In genomic region chr2:53970898-53971681, GRCh38 we compare ENCODE assay signal across 1 cellular context.
TF ChIP-seq lines count a peak whose summit lies in the region.

TSS of gene PSME4 (minus strand) at chr2:53970993. CDS start at chr2:53970784, 209 bp downstream.

TF ChIP-seq in K562, 482 proteins besides CTCF, POLR2A, EP300 and RAD21 (continued from another document and continues in another):
- TF ChIP-seq, protein P1, sequence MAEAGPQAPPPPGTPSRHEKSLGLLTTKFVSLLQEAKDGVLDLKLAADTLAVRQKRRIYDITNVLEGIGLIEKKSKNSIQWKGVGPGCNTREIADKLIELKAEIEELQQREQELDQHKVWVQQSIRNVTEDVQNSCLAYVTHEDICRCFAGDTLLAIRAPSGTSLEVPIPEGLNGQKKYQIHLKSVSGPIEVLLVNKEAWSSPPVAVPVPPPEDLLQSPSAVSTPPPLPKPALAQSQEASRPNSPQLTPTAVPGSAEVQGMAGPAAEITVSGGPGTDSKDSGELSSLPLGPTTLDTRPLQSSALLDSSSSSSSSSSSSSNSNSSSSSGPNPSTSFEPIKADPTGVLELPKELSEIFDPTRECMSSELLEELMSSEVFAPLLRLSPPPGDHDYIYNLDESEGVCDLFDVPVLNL (CRISPR knock-in tag; IDR thresholded peaks at IDR 0.05; ENCODE audit: low read depth), result no peak
- no peak for TF ChIP-seq NR2C2 (CRISPR knock-in tag; IDR thresholded peaks at IDR 0.05)
- TF ChIP-seq NR2C2 (tag; IDR thresholded peaks at IDR 0.05), result peak; percentile 91
- TF ChIP-seq MCM2 (IDR thresholded peaks at IDR 0.05; ENCODE audit: low read depth), result no peak
- TF ChIP-seq, protein P2, sequence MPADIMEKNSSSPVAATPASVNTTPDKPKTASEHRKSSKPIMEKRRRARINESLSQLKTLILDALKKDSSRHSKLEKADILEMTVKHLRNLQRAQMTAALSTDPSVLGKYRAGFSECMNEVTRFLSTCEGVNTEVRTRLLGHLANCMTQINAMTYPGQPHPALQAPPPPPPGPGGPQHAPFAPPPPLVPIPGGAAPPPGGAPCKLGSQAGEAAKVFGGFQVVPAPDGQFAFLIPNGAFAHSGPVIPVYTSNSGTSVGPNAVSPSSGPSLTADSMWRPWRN (IDR thresholded peaks at IDR 0.05; ENCODE audit: low read depth), result no peak
- no peak for TF ChIP-seq KAT2B (IDR thresholded peaks at IDR 0.05; ENCODE audit: low read depth, low read length)
- TF ChIP-seq, protein P3, sequence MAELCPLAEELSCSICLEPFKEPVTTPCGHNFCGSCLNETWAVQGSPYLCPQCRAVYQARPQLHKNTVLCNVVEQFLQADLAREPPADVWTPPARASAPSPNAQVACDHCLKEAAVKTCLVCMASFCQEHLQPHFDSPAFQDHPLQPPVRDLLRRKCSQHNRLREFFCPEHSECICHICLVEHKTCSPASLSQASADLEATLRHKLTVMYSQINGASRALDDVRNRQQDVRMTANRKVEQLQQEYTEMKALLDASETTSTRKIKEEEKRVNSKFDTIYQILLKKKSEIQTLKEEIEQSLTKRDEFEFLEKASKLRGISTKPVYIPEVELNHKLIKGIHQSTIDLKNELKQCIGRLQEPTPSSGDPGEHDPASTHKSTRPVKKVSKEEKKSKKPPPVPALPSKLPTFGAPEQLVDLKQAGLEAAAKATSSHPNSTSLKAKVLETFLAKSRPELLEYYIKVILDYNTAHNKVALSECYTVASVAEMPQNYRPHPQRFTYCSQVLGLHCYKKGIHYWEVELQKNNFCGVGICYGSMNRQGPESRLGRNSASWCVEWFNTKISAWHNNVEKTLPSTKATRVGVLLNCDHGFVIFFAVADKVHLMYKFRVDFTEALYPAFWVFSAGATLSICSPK (IDR thresholded peaks at IDR 0.05; ENCODE audit: borderline replicate concordance), result no peak
- peak; percentile 58; the same call in 1 of the 2 replicates for TF ChIP-seq ERF (CRISPR knock-in tag; IDR thresholded peaks at IDR 0.05)
- no peak for TF ChIP-seq BHLHE40 (IDR thresholded peaks at IDR 0.05; ENCODE audit: low read length)
- no peak for TF ChIP-seq ZNF655 (CRISPR knock-in tag; IDR thresholded peaks at IDR 0.05)
- TF ChIP-seq ZNF785 (CRISPR knock-in tag; IDR thresholded peaks at IDR 0.05), result no peak
- no peak for TF ChIP-seq ZNF668 (CRISPR knock-in tag; IDR thresholded peaks at IDR 0.05)
- no peak for TF ChIP-seq DPF2 (IDR thresholded peaks at IDR 0.05)
- no peak for TF ChIP-seq HNRNPH1 (optimal IDR thresholded peaks at IDR 0.05; ENCODE audit: low read depth, low read length)
- no peak for TF ChIP-seq ZNF224 (CRISPR knock-in tag; IDR thresholded peaks at IDR 0.05)
- TF ChIP-seq, protein P4, sequence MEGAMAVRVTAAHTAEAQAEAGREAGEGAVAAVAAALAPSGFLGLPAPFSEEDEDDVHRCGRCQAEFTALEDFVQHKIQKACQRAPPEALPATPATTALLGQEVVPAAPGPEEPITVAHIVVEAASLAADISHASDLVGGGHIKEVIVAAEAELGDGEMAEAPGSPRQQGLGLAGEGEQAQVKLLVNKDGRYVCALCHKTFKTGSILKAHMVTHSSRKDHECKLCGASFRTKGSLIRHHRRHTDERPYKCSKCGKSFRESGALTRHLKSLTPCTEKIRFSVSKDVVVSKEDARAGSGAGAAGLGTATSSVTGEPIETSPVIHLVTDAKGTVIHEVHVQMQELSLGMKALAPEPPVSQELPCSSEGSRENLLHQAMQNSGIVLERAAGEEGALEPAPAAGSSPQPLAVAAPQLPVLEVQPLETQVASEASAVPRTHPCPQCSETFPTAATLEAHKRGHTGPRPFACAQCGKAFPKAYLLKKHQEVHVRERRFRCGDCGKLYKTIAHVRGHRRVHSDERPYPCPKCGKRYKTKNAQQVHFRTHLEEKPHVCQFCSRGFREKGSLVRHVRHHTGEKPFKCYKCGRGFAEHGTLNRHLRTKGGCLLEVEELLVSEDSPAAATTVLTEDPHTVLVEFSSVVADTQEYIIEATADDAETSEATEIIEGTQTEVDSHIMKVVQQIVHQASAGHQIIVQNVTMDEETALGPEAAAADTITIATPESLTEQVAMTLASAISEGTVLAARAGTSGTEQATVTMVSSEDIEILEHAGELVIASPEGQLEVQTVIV (CRISPR knock-in tag; IDR thresholded peaks at IDR 0.05; ENCODE audit: borderline replicate concordance), result no peak
- no peak for TF ChIP-seq SRSF9 (IDR thresholded peaks at IDR 0.05; ENCODE audit: borderline replicate concordance, low read depth, low read length)
- TF ChIP-seq KLF1 (tag; IDR thresholded peaks at IDR 0.05), result no peak
- no peak for TF ChIP-seq KHSRP (IDR thresholded peaks at IDR 0.05)
- TF ChIP-seq ZFX (CRISPR knock-in tag; IDR thresholded peaks at IDR 0.05), result peak; percentile 86
- TF ChIP-seq HMGN3 (IDR thresholded peaks at IDR 0.05; ENCODE audit: borderline replicate concordance, extremely low read depth, insufficient read length, low read depth, low read length), result peak; percentile 41
- no peak for TF ChIP-seq ZNF586 (CRISPR knock-in tag; conservative IDR thresholded peaks at IDR 0.05)
- TF ChIP-seq ARID4B (CRISPR knock-in tag; IDR thresholded peaks at IDR 0.05), result peak; percentile 67
- peak in 1 of 2 experiments; percentile 55; a peak in 1 of 4 replicates for TF ChIP-seq FOXA3 (CRISPR knock-in tag; conservative IDR thresholded peaks at IDR 0.05 in 1 of 2, IDR thresholded peaks at IDR 0.05 in 1 of 2)
- peak; percentile 75 for TF ChIP-seq PHF8 (IDR thresholded peaks at IDR 0.05; ENCODE audit: borderline replicate concordance, low read length)
- no peak for TF ChIP-seq ZBTB26 (CRISPR knock-in tag; IDR thresholded peaks at IDR 0.05)
- TF ChIP-seq ZNF507 (tag; conservative IDR thresholded peaks at IDR 0.05), result no peak
- TF ChIP-seq, protein P5, sequence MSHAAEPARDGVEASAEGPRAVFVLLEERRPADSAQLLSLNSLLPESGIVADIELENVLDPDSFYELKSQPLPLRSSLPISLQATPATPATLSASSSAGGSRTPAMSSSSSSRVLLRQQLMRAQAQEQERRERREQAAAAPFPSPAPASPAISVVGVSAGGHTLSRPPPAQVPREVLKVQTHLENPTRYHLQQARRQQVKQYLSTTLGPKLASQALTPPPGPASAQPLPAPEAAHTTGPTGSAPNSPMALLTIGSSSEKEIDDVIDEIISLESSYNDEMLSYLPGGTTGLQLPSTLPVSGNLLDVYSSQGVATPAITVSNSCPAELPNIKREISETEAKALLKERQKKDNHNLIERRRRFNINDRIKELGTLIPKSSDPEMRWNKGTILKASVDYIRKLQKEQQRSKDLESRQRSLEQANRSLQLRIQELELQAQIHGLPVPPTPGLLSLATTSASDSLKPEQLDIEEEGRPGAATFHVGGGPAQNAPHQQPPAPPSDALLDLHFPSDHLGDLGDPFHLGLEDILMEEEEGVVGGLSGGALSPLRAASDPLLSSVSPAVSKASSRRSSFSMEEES (CRISPR knock-in tag; IDR thresholded peaks at IDR 0.05), result no peak
- TF ChIP-seq EGR1 (conservative IDR thresholded peaks at IDR 0.05), result no peak
- TF ChIP-seq USF2 (CRISPR knock-in tag; IDR thresholded peaks at IDR 0.05), result no peak
- TF ChIP-seq HCFC1 (IDR thresholded peaks at IDR 0.05; ENCODE audit: low read depth, low read length), result no peak; the same call in 1 of the 2 replicates
- no peak for TF ChIP-seq MED1 (CRISPR knock-in tag; IDR thresholded peaks at IDR 0.05; ENCODE audit: borderline replicate concordance)
- TF ChIP-seq SRF (CRISPR knock-in tag; IDR thresholded peaks at IDR 0.05), result no peak
- TF ChIP-seq ZNF354B (CRISPR knock-in tag; IDR thresholded peaks at IDR 0.05), result no peak
- TF ChIP-seq ETV5 (CRISPR knock-in tag; IDR thresholded peaks at IDR 0.05; ENCODE audit: low read depth), result peak; percentile 71; the same call in 1 of the 2 replicates
- TF ChIP-seq RBM22 (IDR thresholded peaks at IDR 0.05; ENCODE audit: low read depth, low read length, poor library complexity, severe bottlenecking), result no peak
- no peak for TF ChIP-seq ZNF384 (IDR thresholded peaks at IDR 0.05; ENCODE audit: low read depth, low read length)
- TF ChIP-seq BCLAF1 (IDR thresholded peaks at IDR 0.05; ENCODE audit: borderline replicate concordance in 1 of 2, control insufficient read depth in 1 of 2, low read depth in 2 of 2, low read length in 1 of 2), result no peak
- no peak for TF ChIP-seq RFX1 (IDR thresholded peaks at IDR 0.05)
- no peak for TF ChIP-seq ELF2 (CRISPR knock-in tag; IDR thresholded peaks at IDR 0.05)
- TF ChIP-seq POLR2H (tag; IDR thresholded peaks at IDR 0.05; ENCODE audit: low read depth), result peak; percentile 77
- TF ChIP-seq, protein P6, sequence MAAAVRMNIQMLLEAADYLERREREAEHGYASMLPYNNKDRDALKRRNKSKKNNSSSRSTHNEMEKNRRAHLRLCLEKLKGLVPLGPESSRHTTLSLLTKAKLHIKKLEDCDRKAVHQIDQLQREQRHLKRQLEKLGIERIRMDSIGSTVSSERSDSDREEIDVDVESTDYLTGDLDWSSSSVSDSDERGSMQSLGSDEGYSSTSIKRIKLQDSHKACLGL (CRISPR knock-in tag; IDR thresholded peaks at IDR 0.05; ENCODE audit: borderline replicate concordance, poor library complexity, severe bottlenecking), result no peak
- no peak for TF ChIP-seq KDM1A (IDR thresholded peaks at IDR 0.05)
